ENCODE assay signal across 8 cellular contexts in the genomic region with DNA sequence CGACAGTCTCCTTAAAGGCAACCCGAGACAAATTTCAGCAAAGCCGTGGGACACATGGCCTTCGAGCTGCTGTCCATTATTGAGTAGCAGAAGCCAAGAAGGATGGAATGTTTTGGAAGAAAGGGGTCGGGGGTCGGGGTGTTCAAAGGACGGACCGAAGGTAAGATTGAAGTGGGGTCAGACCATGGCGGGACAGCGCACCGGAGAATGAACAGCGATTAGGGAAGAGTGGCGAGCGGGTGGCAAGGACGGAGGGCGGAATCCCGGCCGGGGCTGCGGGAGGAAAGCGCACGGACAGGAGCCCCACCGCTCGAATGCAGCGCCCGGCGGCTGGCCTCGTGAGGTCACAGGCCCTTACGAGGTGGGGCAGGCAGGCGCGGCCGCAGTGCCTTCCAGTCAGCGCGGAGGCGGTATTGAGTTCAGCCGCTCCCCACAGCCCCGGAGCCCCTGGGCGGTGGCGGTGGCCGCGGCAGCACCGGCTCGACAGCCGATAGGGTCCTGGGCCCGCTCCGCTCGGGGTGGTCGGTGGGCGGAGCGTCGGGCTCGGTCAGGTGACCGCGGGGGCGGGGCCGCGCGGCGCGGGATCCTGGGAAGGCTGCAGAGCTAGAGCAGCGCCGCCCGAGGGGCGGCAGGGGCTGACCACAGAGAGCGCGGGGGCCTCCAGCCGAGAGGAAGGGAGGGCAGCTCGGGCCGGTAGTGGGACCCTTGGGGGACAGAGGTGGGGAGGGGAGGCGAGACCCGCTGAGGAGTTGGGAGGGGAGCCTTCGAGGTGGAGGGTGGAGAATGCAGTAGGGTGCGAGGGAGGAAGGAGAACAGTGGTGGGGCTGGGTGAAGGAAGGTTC. TPM values are rescaled to one million over a fixed set of nuclear protein-coding genes. Genes with fewer than 3 reads are reported as not detected.
DNase-seq lines count a peak whose midpoint lies in the region; ATAC-seq and TF ChIP-seq lines count a peak whose summit lies in the region.

A gene with protein sequence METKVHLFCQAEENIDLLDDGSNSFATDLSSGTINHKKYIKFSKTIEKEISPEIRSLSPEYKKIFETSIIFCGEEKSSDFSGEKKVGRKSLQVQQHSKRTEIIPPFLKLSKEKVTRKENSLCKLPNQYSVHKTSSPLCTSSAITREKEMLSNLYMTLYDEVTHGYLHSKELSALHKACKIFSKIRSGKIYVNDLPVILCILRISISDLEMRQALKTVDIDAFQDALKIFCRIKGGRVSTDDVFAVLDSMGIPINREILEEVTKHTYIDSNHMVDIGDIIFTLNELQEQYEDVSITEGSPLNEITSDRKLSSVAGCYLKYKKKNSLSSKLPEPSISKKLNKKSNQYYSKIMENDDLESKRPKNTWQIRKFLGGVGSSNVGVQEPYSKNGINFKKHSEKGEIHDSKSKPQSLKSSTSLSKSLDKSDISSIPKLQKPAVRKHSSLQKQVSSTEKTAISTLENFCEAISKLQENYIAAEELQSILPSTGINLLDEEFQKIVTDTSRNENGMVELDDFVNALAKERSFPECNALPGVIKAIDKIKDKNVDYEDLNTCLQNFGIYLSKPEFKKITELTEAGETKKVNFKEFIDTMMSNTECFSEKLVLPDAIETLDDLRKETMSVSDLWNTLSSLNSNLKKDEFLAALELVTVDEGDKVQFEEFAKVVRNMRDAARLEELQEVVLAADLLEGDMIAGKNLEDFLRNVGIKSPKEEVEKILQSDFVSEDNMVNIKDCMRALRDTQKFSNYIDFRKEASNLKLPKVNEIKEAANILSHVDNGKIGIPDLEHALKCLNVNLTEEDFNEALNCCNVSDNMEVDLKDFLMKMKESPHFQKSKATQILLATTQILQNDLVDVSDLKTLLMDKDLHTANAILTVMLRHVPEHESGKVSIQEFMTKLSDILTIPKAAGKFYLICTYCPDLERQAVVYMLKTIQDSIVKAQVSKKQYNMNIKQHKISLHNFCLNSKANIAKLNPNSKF (plus strand): TSS at position 574 of the 842 bp plus-strand sequence. CDS start 4,399 bp downstream, outside the sequence.

- peak within 1 kb of the TSS; percentile 85 for H3K4me3 ChIP-seq in HUES48 (ENCODE audit: low read depth, low read length)
- H3K4me3 ChIP-seq in OCI-LY3 (ENCODE audit: low read length) = peak within 1 kb of the TSS; percentile 92
- H3K4me3 ChIP-seq in esophagus (ENCODE audit: low read depth in 1 of 2, low read length in 2 of 2) = peak within 1 kb of the TSS; percentile 58 to 72
- peak within 1 kb of the TSS; percentile 55 to 77 for H3K4me3 ChIP-seq in muscle layer of colon (ENCODE audit: low read depth in 1 of 2, low read length in 2 of 2)

- DNase-seq in DMS 273 treated with DMSO at 0.1 percent for 48 hours (lab: John Stamatoyannopoulos, UW) = peak; percentile 54
- peak; percentile 79 for DNase-seq in activated T-cell treated with anti-CD3 and anti-CD28 coated beads, Interleukin-2, amount 50 U/mL, for 1 hour
- peak; percentile 55 to 58 for DNase-seq in stimulated activated CD8-positive, alpha-beta memory T cell treated with anti-CD3 and anti-CD28 coated beads, Interleukin-7, amount 100 ng/mL, for 1 hour (ENCODE audit: low read depth in 2 of 2)

- no peaks in the 10 kb centered on the region for H3K36me3 ChIP-seq in HUES48 (ENCODE audit: control insufficient read depth, insufficient read depth, low read length)
- peaks cover 3% of the 10 kb centered on the region for H3K36me3 ChIP-seq in OCI-LY3 (replicated peaks; ENCODE audit: low read depth, low read length)
- no peaks in the 10 kb centered on the region for H3K36me3 ChIP-seq in esophagus (ENCODE audit: control insufficient read depth in 2 of 2, insufficient read depth in 2 of 2, low read length in 1 of 2)
- no peaks in the 10 kb centered on the region for H3K36me3 ChIP-seq in muscle layer of colon (ENCODE audit: insufficient read depth, low read length)

- ATAC-seq in GM21423 (IDR thresholded peaks at IDR 0.05; ENCODE audit: unreplicated experiment) = peak; percentile 85

- H3K27me3 ChIP-seq in HUES48 (ENCODE audit: control insufficient read depth, insufficient read depth, low read length) (peaks cover 18% of the 10 kb centered on the region), OCI-LY3 (ENCODE audit: low read depth, low read length) (no peaks in the 10 kb centered on the region), esophagus (ENCODE audit: control insufficient read depth in 1 of 2, insufficient read depth in 2 of 2, low read length in 2 of 2) (no peaks in the 10 kb centered on the region), muscle layer of colon (ENCODE audit: control insufficient read depth in 1 of 2, insufficient read depth in 2 of 2, low read length in 2 of 2) (no peaks in the 10 kb centered on the region)

- peak within 1 kb of the TSS; percentile 85 for H2AFZ ChIP-seq in OCI-LY3 (ENCODE audit: low read depth, low read length)

- H3K9ac ChIP-seq in HUES48 (ENCODE audit: low read depth, low read length) = peak within 1 kb of the TSS; percentile 83
- H3K9ac ChIP-seq in OCI-LY3 (ENCODE audit: low read length) = peak within 1 kb of the TSS; percentile 94
- peak within 1 kb of the TSS; percentile 70 for H3K9ac ChIP-seq in muscle layer of colon (ENCODE audit: low read length)

- TF ChIP-seq CTCF in OCI-LY3 (IDR thresholded peaks at IDR 0.05; ENCODE audit: low read depth, low read length) = peak; percentile 33

- no peaks in the 10 kb centered on the region for H3K79me2 ChIP-seq in OCI-LY3 (ENCODE audit: low read length)

- H3K9me3 ChIP-seq in HUES48 (ENCODE audit: control insufficient read depth, insufficient read depth, low read length) (peaks cover 5% of the 10 kb centered on the region; the same call in 1 of the 2 replicates), OCI-LY3 (ENCODE audit: insufficient read depth, low read length) (no peaks in the 10 kb centered on the region), esophagus (ENCODE audit: control insufficient read depth in 2 of 2, insufficient read depth in 1 of 2, low read depth in 1 of 2, low read length in 1 of 2) (no peaks in the 10 kb centered on the region), muscle layer of colon (ENCODE audit: low read length) (no peaks in the 10 kb centered on the region)

- H3K4me2 ChIP-seq in OCI-LY3 (ENCODE audit: low read length) = peak within 1 kb of the TSS; percentile 93

- H3K27ac ChIP-seq in HUES48 (ENCODE audit: low read depth, low read length) (no peak within 1 kb of the TSS), OCI-LY3 (ENCODE audit: low read length) (peak within 1 kb of the TSS; percentile 93), esophagus (ENCODE audit: low read depth in 2 of 2, low read length in 1 of 2) (peak within 1 kb of the TSS; percentile 86 to 90), muscle layer of colon (ENCODE audit: low read depth, low read length) (peak within 1 kb of the TSS; percentile 92)

- no peaks in the 10 kb centered on the region for H4K20me1 ChIP-seq in OCI-LY3 (ENCODE audit: insufficient read depth, low read length)

- 1% methylated on average over 70 to 72 of the region's 72 CpGs for WGBS in esophagus, 2 donors

- H3K4me1 ChIP-seq in HUES48 (ENCODE audit: control insufficient read depth, insufficient read depth, low read length) (no peaks in the 10 kb centered on the region; the same call in 1 of the 2 replicates), OCI-LY3 (ENCODE audit: low read length) (peaks cover 5% of the 10 kb centered on the region; the same call in 1 of the 2 replicates), esophagus (ENCODE audit: control insufficient read depth in 2 of 2, insufficient read depth in 2 of 2, low read length in 1 of 2) (no peaks in the 10 kb centered on the region), muscle layer of colon (ENCODE audit: insufficient read depth, low read length) (no peaks in the 10 kb centered on the region)

RNA-seq across cellular contexts. Expression of the gene that starts here (rescaled TPM):
- polyA plus RNA-seq in esophagus = 1 to 10 TPM in 1 of 2 donors, under 1 TPM in 1; 0.61 to 1.8 TPM
